ENCODE assay signal across 21 cellular contexts in the genomic region with DNA sequence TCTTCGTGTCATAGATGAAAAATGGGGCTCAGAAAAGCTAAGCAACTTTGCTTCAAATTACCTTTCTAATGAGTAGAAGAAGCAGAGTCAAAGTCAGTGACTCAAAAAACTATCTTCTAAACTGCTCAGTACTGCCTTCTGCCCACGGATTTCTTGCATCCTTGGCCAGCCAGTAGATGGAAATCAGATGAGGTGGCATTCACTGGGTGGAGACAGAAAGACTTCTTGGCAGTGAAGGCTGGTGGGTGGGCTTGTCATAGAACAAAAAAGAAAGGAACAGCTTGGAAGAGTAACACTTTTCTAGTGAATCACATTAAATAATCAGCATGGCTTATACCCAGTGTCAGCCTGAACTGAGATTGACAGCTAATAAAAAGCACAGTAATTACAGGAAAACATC.
"Had no signal": no experiment of that assay in that cellular context is flagged by ENCODE, and none has a peak within 500 bp of the region (broad histone marks: within the 10 kb centered on the region; RNA-seq: fewer than 3 reads in every experiment).

No MANE protein-coding gene starts in this region.

- H3K9ac ChIP-seq: parathyroid adenoma had no signal

- H3K27ac ChIP-seq: body of pancreas, coronary artery, parathyroid adenoma, suprapubic skin, vagina had no signal

- H3K27me3 ChIP-seq: body of pancreas, suprapubic skin, vagina had no signal

- DNase-seq: activated CD4-positive, alpha-beta memory T cell treated with anti-CD3 and anti-CD28 coated beads for 36 hours; activated gamma-delta T cell treated with Interleukin-2 at 50 U/mL for 16 hours; activated T-cell treated with anti-CD3 and anti-CD28 coated beads for 4 hours; amniotic stem cell; body of pancreas; central memory CD4-positive, alpha-beta T cell; effector CD4-positive, alpha-beta T cell; immature natural killer cell; left ventricle myocardium superior; mucosa of descending colon; naive thymus-derived CD4-positive, alpha-beta T cell; stimulated activated CD4-positive, alpha-beta T cell treated with anti-CD3 and anti-CD28 coated beads, Interleukin-12 subunit alpha, Interleukin-12 subunit beta, amount 100 ng/mL, for 4 hours; stimulated activated CD4-positive, alpha-beta T cell treated with anti-CD3 and anti-CD28 coated beads, Interleukin-2, amount 100 ng/mL, for 24 hours; stimulated activated naive CD8-positive, alpha-beta T cell treated with anti-CD3 and anti-CD28 coated beads, Interleukin-15, Interleukin-2, amounts not matched to agents 100 U/mL and 50 U/mL, for 24 hours; T-helper 2 cell; trophoblast cell had no signal

- H3K9me3 ChIP-seq: body of pancreas, mucosa of descending colon, suprapubic skin, vagina had no signal

- H3K79me2 ChIP-seq: parathyroid adenoma had no signal

- H3K36me3 ChIP-seq: suprapubic skin, vagina had no signal

- H3K4me1 ChIP-seq: body of pancreas, parathyroid adenoma, suprapubic skin had no signal

- ATAC-seq: activated naive CD4-positive, alpha-beta T cell treated with anti-CD3 and anti-CD28 coated beads, Interleukin-2, amount 50 U/mL, for 72 hours; body of pancreas; left ventricle myocardium superior; mucosa of descending colon; naive thymus-derived CD4-positive, alpha-beta T cell; stimulated activated naive CD8-positive, alpha-beta T cell treated with anti-CD3 and anti-CD28 coated beads, Interleukin-15, Interleukin-2, amounts not matched to agents 100 U/mL and 50 U/mL, for 24 hours had no signal

- H2AFZ ChIP-seq: parathyroid adenoma had no signal

- H3K4me3 ChIP-seq: body of pancreas, coronary artery, mucosa of descending colon, suprapubic skin, vagina had no signal
